4 cellular contexts compared by ENCODE assay signal in genomic region chr15:49402515-49403296, GRCh38. TPM values are rescaled to one million over a fixed set of nuclear protein-coding genes. Genes with fewer than 3 reads are reported as not detected.
"Had no signal": no experiment of that assay in that cellular context is flagged by ENCODE, and none has a peak within 500 bp of the region (broad histone marks: within the 10 kb centered on the region; RNA-seq: fewer than 3 reads in every experiment).

No MANE protein-coding gene starts in this region.

RNA-seq across cellular contexts. Expression of gene FGF7, which starts 20.3 kb away (rescaled TPM):
- total RNA-seq: natural killer cell; natural killer cell treated with Interleukin-12 subunit alpha and Interleukin-12 subunit beta and Interleukin-15 and Interleukin-18, amount 100 ng/mL, for 72 hours; progenitor cell of endocrine pancreas; pulmonary artery endothelial cell had no signal
